In genomic region chr15:90882781-90883525, GRCh38 we compare ENCODE assay signal across 1 cellular context.
TF ChIP-seq lines count a peak whose summit lies in the region.

No MANE protein-coding gene starts in this region.

TF ChIP-seq in IMR-90, 13 proteins besides CTCF, POLR2A, EP300 and RAD21:
- TF ChIP-seq ELK1 (IDR thresholded peaks at IDR 0.05; ENCODE audit: borderline replicate concordance, low read depth, low read length) (no peak), MXI1 (IDR thresholded peaks at IDR 0.05; ENCODE audit: borderline replicate concordance, low read depth, low read length) (no peak), NFE2L2 (IDR thresholded peaks at IDR 0.05; ENCODE audit: low read depth, low read length) (no peak), RCOR1 (IDR thresholded peaks at IDR 0.05; ENCODE audit: insufficient replicate concordance, low read length) (no peak), RFX5 (IDR thresholded peaks at IDR 0.05; ENCODE audit: low read depth, low read length) (no peak), SMC3 (IDR thresholded peaks at IDR 0.05; ENCODE audit: low read depth, low read length) (no peak), CHD1 (IDR thresholded peaks at IDR 0.05; ENCODE audit: low read depth, low read length) (no peak), CEBPB (IDR thresholded peaks at IDR 0.05; ENCODE audit: low read depth, low read length) (no peak), BHLHE40 (IDR thresholded peaks at IDR 0.05; ENCODE audit: low read depth, low read length) (no peak), MAZ (IDR thresholded peaks at IDR 0.05; ENCODE audit: borderline replicate concordance, low read depth, low read length) (no peak), FOS (IDR thresholded peaks at IDR 0.05; ENCODE audit: low read depth, low read length) (no peak), MAFK (IDR thresholded peaks at IDR 0.05; ENCODE audit: low read depth, low read length) (no peak), USF2 (IDR thresholded peaks at IDR 0.05; ENCODE audit: low read depth, low read length) (no peak)
